18 cellular contexts compared by ENCODE assay signal in genomic region chr5:167375125-167375524, GRCh38.
DNase-seq lines count a peak whose midpoint lies in the region; ATAC-seq and TF ChIP-seq lines count a peak whose summit lies in the region.
"Had no signal": no experiment of that assay in that cellular context is flagged by ENCODE, and none has a peak within 500 bp of the region (broad histone marks: within the 10 kb centered on the region; RNA-seq: fewer than 3 reads in every experiment).

No MANE protein-coding gene starts in this region.

- peak overlapping the region; percentile 31 for H3K18ac ChIP-seq in neuronal stem cell (ENCODE audit: low read length)

- H4K8ac ChIP-seq in neuronal stem cell (ENCODE audit: low read depth, low read length) = no peak overlapping the region

- H3K27me3 ChIP-seq in neuronal stem cell (ENCODE audit: control insufficient read depth in 3 of 3, insufficient read depth in 3 of 3, low read depth in 1 of 3, low read length in 3 of 3) = no peaks in the 10 kb centered on the region
- H3K27me3 ChIP-seq: BLaER1 treated with 17β-estradiol and CSF1 and Interleukin-3, amounts not matched to agents 10 nM and 100 nM had no signal

- H3K4me2 ChIP-seq in neuronal stem cell (ENCODE audit: insufficient read depth, low read length, poor library complexity, severe bottlenecking) = no peak overlapping the region
- H3K4me2 ChIP-seq: BLaER1 treated with 17β-estradiol and CSF1 and Interleukin-3, amounts not matched to agents 10 nM and 100 nM had no signal

- no peaks in the 10 kb centered on the region for H3K9me3 ChIP-seq in neuronal stem cell (replicated peaks in 1 of 2; ENCODE audit: control insufficient read depth in 2 of 2, insufficient read depth in 1 of 2, low read depth in 1 of 2, low read length in 2 of 2)
- H3K9me3 ChIP-seq: BE2C had no signal

- H2AFZ ChIP-seq in neuronal stem cell (ENCODE audit: low read length) = peak overlapping the region; percentile 31

- H3K4me3 Mint-ChIP-seq in WTC11 = no peak overlapping the region
- no peak overlapping the region for H3K4me3 Mint-ChIP-seq in stimulated activated memory B cell treated with anti-CD40 and anti-IgM and Interleukin-4, amounts not matched to agents 10 μg/mL and 1 μg/mL and 100 μg/mL, for 72 hours
- H3K4me3 Mint-ChIP-seq in activated CD4-positive, alpha-beta memory T cell treated with anti-CD3 and anti-CD28 coated beads for 36 hours = no peak overlapping the region
- H3K4me3 Mint-ChIP-seq: CD14-positive monocyte; CD4-positive, alpha-beta T cell; CD8-positive, alpha-beta memory T cell had no signal

- no peak overlapping the region for H3K27ac ChIP-seq in neuronal stem cell (replicated peaks; ENCODE audit: low read length)
- H3K27ac ChIP-seq: 22Rv1; BLaER1 treated with 17β-estradiol and CSF1 and Interleukin-3, amounts not matched to agents 10 nM and 100 nM had no signal

- H3K9ac ChIP-seq in neuronal stem cell (ENCODE audit: low read depth, low read length, poor library complexity) = no peak overlapping the region
- H3K9ac ChIP-seq: BLaER1 treated with 17β-estradiol and CSF1 and Interleukin-3, amounts not matched to agents 10 nM and 100 nM had no signal

- H3K36me3 Mint-ChIP-seq in WTC11 = no peaks in the 10 kb centered on the region
- H3K36me3 Mint-ChIP-seq in stimulated activated memory B cell treated with anti-CD40 and anti-IgM and Interleukin-4, amounts not matched to agents 10 μg/mL and 1 μg/mL and 100 μg/mL, for 72 hours = no peaks in the 10 kb centered on the region
- H3K36me3 Mint-ChIP-seq in activated CD4-positive, alpha-beta memory T cell treated with anti-CD3 and anti-CD28 coated beads for 36 hours = no peaks in the 10 kb centered on the region
- H3K36me3 Mint-ChIP-seq: CD14-positive monocyte; CD8-positive, alpha-beta memory T cell had no signal

- intact Hi-C loops in activated CD4-positive, alpha-beta memory T cell treated with anti-CD3 and anti-CD28 coated beads for 36 hours (cut with micrococcal nuclease) = no loop called here

- no peak overlapping the region for H3K4me3 ChIP-seq in neuronal stem cell (ENCODE audit: low read length in 2 of 2)
- H3K4me3 ChIP-seq: BLaER1 treated with 17β-estradiol and CSF1 and Interleukin-3, amounts not matched to agents 10 nM and 100 nM had no signal

- POLR2A ChIA-PET in WTC11 (lab: Charles Lee) = no interaction called here
- POLR2A ChIA-PET in activated CD4-positive, alpha-beta memory T cell treated with anti-CD3 and anti-CD28 coated beads for 36 hours (lab: Charles Lee) = no interaction called here

- DNase-seq in Daoy (ENCODE audit: low read depth) = peak; percentile 30
- no peak for DNase-seq in WTC11 (ENCODE audit: low spot score)
- DNase-seq in neuronal stem cell (ENCODE audit: low spot score) = no peak
- no peak for DNase-seq in NCI-H2196 treated with DMSO at 0.1 percent for 48 hours (lab: John Stamatoyannopoulos, UW; ENCODE audit: unreplicated experiment)
- DNase-seq in foreskin melanocyte = no peak
- DNase-seq in activated CD4-positive, alpha-beta memory T cell treated with anti-CD3 and anti-CD28 coated beads for 36 hours = no peak
- DNase-seq: BE2C; CD4-positive, alpha-beta T cell; CD8-positive, alpha-beta memory T cell; DMS 273 treated with DMSO at 0.1 percent for 48 hours; DMS79; GF-D8; GOT3; HCEC 1CT had no signal

- no peaks in the 10 kb centered on the region for H3K27me3 Mint-ChIP-seq in WTC11 (ENCODE audit: low read depth)
- H3K27me3 Mint-ChIP-seq in stimulated activated memory B cell treated with anti-CD40 and anti-IgM and Interleukin-4, amounts not matched to agents 10 μg/mL and 1 μg/mL and 100 μg/mL, for 72 hours = no peaks in the 10 kb centered on the region
- no peaks in the 10 kb centered on the region for H3K27me3 Mint-ChIP-seq in activated CD4-positive, alpha-beta memory T cell treated with anti-CD3 and anti-CD28 coated beads for 36 hours
- H3K27me3 Mint-ChIP-seq: CD4-positive, alpha-beta T cell; CD8-positive, alpha-beta memory T cell had no signal

- no peaks in the 10 kb centered on the region for H3K9me3 Mint-ChIP-seq in WTC11
- peaks cover 3% of the 10 kb centered on the region for H3K9me3 Mint-ChIP-seq in stimulated activated memory B cell treated with anti-CD40 and anti-IgM and Interleukin-4, amounts not matched to agents 10 μg/mL and 1 μg/mL and 100 μg/mL, for 72 hours
- peaks cover 15% of the 10 kb centered on the region for H3K9me3 Mint-ChIP-seq in activated CD4-positive, alpha-beta memory T cell treated with anti-CD3 and anti-CD28 coated beads for 36 hours

- H2BK120ac ChIP-seq in neuronal stem cell (ENCODE audit: low read depth, low read length) = no peak overlapping the region

- ATAC-seq in WTC11 = peak; percentile 71
- ATAC-seq in stimulated activated memory B cell treated with anti-CD40 and anti-IgM and Interleukin-4, amounts not matched to agents 10 μg/mL and 1 μg/mL and 100 μg/mL, for 72 hours = peak; percentile 16

- CTCF ChIA-PET in WTC11 (lab: Charles Lee) = no interaction called here
- CTCF ChIA-PET in activated CD4-positive, alpha-beta memory T cell treated with anti-CD3 and anti-CD28 coated beads for 36 hours (lab: Charles Lee) = no interaction called here

- peak overlapping the region; percentile 31 for H3K14ac ChIP-seq in neuronal stem cell (ENCODE audit: low read length)

- H2AK5ac ChIP-seq in neuronal stem cell (ENCODE audit: low read depth, low read length) = no peak overlapping the region

- peaks cover 21% of the 10 kb centered on the region for H3K4me1 Mint-ChIP-seq in WTC11
- no peaks in the 10 kb centered on the region for H3K4me1 Mint-ChIP-seq in stimulated activated memory B cell treated with anti-CD40 and anti-IgM and Interleukin-4, amounts not matched to agents 10 μg/mL and 1 μg/mL and 100 μg/mL, for 72 hours
- no peaks in the 10 kb centered on the region for H3K4me1 Mint-ChIP-seq in activated CD4-positive, alpha-beta memory T cell treated with anti-CD3 and anti-CD28 coated beads for 36 hours (ENCODE audit: low read depth)
- H3K4me1 Mint-ChIP-seq: CD14-positive monocyte; CD8-positive, alpha-beta memory T cell had no signal

- no CpG with 5 or more reads among the region's 17 CpGs for WGBS in neuronal stem cell (ENCODE audit: extremely low coverage in 2 of 2, insufficient read length in 2 of 2, insufficient replicate concordance in 1 of 2), 2 donors

- H3K23ac ChIP-seq in neuronal stem cell (ENCODE audit: low read depth, low read length, poor library complexity) = no peak overlapping the region

- H4K91ac ChIP-seq in neuronal stem cell (ENCODE audit: low read depth, low read length, poor library complexity) = no peak overlapping the region

- TF ChIP-seq CTCF in WTC11 (IDR thresholded peaks at IDR 0.05) = no peak

- H2BK12ac ChIP-seq in neuronal stem cell (ENCODE audit: low read length) = peak overlapping the region; percentile 65

- no peak overlapping the region for H2BK15ac ChIP-seq in neuronal stem cell (ENCODE audit: low read length)

- no peaks in the 10 kb centered on the region for H3K4me1 ChIP-seq in neuronal stem cell (ENCODE audit: control insufficient read depth in 2 of 2, insufficient read depth in 1 of 2, low read depth in 1 of 2, low read length in 2 of 2)
- H3K4me1 ChIP-seq: BE2C; BLaER1 treated with 17β-estradiol and CSF1 and Interleukin-3, amounts not matched to agents 10 nM and 100 nM had no signal

- no peak overlapping the region for H2BK5ac ChIP-seq in neuronal stem cell (ENCODE audit: low read length)

- H3K27ac Mint-ChIP-seq in WTC11 = peak overlapping the region; percentile 26; the same call in 1 of the 2 replicates
- no peak overlapping the region for H3K27ac Mint-ChIP-seq in stimulated activated memory B cell treated with anti-CD40 and anti-IgM and Interleukin-4, amounts not matched to agents 10 μg/mL and 1 μg/mL and 100 μg/mL, for 72 hours
- no peak overlapping the region for H3K27ac Mint-ChIP-seq in activated CD4-positive, alpha-beta memory T cell treated with anti-CD3 and anti-CD28 coated beads for 36 hours
- H3K27ac Mint-ChIP-seq: CD4-positive, alpha-beta T cell; CD8-positive, alpha-beta memory T cell had no signal

- H3K36me3 ChIP-seq in neuronal stem cell (replicated peaks in 1 of 2; ENCODE audit: control insufficient read depth in 2 of 2, insufficient read depth in 2 of 2, low read length in 2 of 2) = no peaks in the 10 kb centered on the region
- H3K36me3 ChIP-seq: BE2C; BLaER1 treated with 17β-estradiol and CSF1 and Interleukin-3, amounts not matched to agents 10 nM and 100 nM had no signal

- H3K4ac ChIP-seq in neuronal stem cell (ENCODE audit: low read length) = no peak overlapping the region

- no peaks in the 10 kb centered on the region for H3K79me1 ChIP-seq in neuronal stem cell (ENCODE audit: low read depth, low read length)

TF ChIP-seq in WTC11, 78 proteins besides CTCF, POLR2A, EP300 and RAD21:
- TF ChIP-seq AFF4 (CRISPR knock-in tag; IDR thresholded peaks at IDR 0.05; ENCODE audit: borderline replicate concordance) (no peak), IRF2 (CRISPR knock-in tag; IDR thresholded peaks at IDR 0.05; ENCODE audit: borderline replicate concordance, low read depth) (no peak), NR1H2 (CRISPR knock-in tag; IDR thresholded peaks at IDR 0.05) (no peak)
TF ChIP-seq in WTC11: peak in this region for 0.
